Comparison of ENCODE assay signal across 18 cellular contexts in genomic region chr9:37236822-37237221, GRCh38.
DNase-seq lines count a peak whose midpoint lies in the region; ATAC-seq and TF ChIP-seq lines count a peak whose summit lies in the region.
"Had no signal": no experiment of that assay in that cellular context is flagged by ENCODE, and none has a peak within 500 bp of the region (broad histone marks: within the 10 kb centered on the region; RNA-seq: fewer than 3 reads in every experiment).

No MANE protein-coding gene starts in this region.

- no peak overlapping the region for H3K4me3 Mint-ChIP-seq in dendritic cell treated with granulocyte-macrophage colony-stimulating factor and Interleukin-4, amounts not matched to agents 40 ng/mL and 50 ng/mL, for 4 days
- H3K4me3 Mint-ChIP-seq: CD8-positive, alpha-beta T cell had no signal

- H3K27me3 Mint-ChIP-seq in dendritic cell treated with granulocyte-macrophage colony-stimulating factor and Interleukin-4, amounts not matched to agents 40 ng/mL and 50 ng/mL, for 4 days = no peaks in the 10 kb centered on the region

- intact Hi-C loops in dendritic cell treated with granulocyte-macrophage colony-stimulating factor and Interleukin-4, amounts not matched to agents 40 ng/mL and 50 ng/mL, for 4 days (cut with micrococcal nuclease) = no loop called here

- peaks cover 80% of the 10 kb centered on the region for H3K79me2 ChIP-seq in OCI-LY1 (ENCODE audit: insufficient read depth, low read length)

- H3F3A ChIP-seq in OCI-LY1 (ENCODE audit: insufficient read depth, low read length) = 0 out of 2 replicates have a peak, but pooled peaks cover 2% of the 10 kb centered on the region

- H3K4me2 ChIP-seq in BLaER1 = peak overlapping the region; percentile 18
- H3K4me2 ChIP-seq in OCI-LY1 (ENCODE audit: low read length) = no peak overlapping the region; the same call in 1 of the 2 replicates
- H3K4me2 ChIP-seq: PC-9 had no signal

- peaks cover 25% of the 10 kb centered on the region for H3K36me3 Mint-ChIP-seq in dendritic cell treated with granulocyte-macrophage colony-stimulating factor and Interleukin-4, amounts not matched to agents 40 ng/mL and 50 ng/mL, for 4 days (ENCODE audit: low read depth)

- peaks cover 79% of the 10 kb centered on the region for H3K36me3 ChIP-seq in BLaER1
- H3K36me3 ChIP-seq in OCI-LY1 (ENCODE audit: insufficient read depth, low read length) = peaks cover 60% of the 10 kb centered on the region
- H3K36me3 ChIP-seq: MG63 had no signal

- H3K27ac ChIP-seq in BLaER1 (no peak overlapping the region), OCI-LY1 (ENCODE audit: low read depth, low read length, poor library complexity, severe bottlenecking) (peak overlapping the region; percentile 59)
- H3K27ac ChIP-seq: PC-9 had no signal

- no peak for DNase-seq in activated naive CD4-positive, alpha-beta T cell treated with Interleukin-2 at 50 U/mL for 16 hours
- no peak for DNase-seq in cerebellum (ENCODE audit: low spot score)
- DNase-seq: BE2C; CD8-positive, alpha-beta T cell; DMS79; MG63; NCI-H1092 treated with DMSO at 0.1 percent for 48 hours; NCI-H2081; NCI-H2171 treated with DMSO at 0.1 percent for 48 hours; NCI-H748 treated with DMSO at 0.1 percent for 48 hours; NK-92 treated with Interleukin-12 subunit alpha and Interleukin-12 subunit beta, amount 100 ng/mL, for 24 hours; PC-9 had no signal

- H4K20me1 ChIP-seq in BLaER1 (peaks cover 99% of the 10 kb centered on the region), OCI-LY1 (ENCODE audit: insufficient read depth, low read length) (no peaks in the 10 kb centered on the region)

- H3K4me3 ChIP-seq in BLaER1 (no peak overlapping the region), OCI-LY1 (ENCODE audit: low read depth, low read length, poor library complexity, severe bottlenecking) (no peak overlapping the region)
- H3K4me3 ChIP-seq: MG63, PC-9 had no signal

- H3K9ac ChIP-seq in BLaER1 (no peak overlapping the region), OCI-LY1 (ENCODE audit: low read length) (no peak overlapping the region)

- H3K9me3 Mint-ChIP-seq in dendritic cell treated with granulocyte-macrophage colony-stimulating factor and Interleukin-4, amounts not matched to agents 40 ng/mL and 50 ng/mL, for 4 days = no peaks in the 10 kb centered on the region
- H3K9me3 Mint-ChIP-seq: CD8-positive, alpha-beta T cell had no signal

- no peak for TF ChIP-seq CTCF in OCI-LY1 (IDR thresholded peaks at IDR 0.05; ENCODE audit: low read length)

- peaks cover 97% of the 10 kb centered on the region for H3K4me1 ChIP-seq in BLaER1
- peaks cover 43% of the 10 kb centered on the region for H3K4me1 ChIP-seq in OCI-LY1 (ENCODE audit: insufficient read depth, low read length, severe bottlenecking)

- peak overlapping the region; percentile 48 for H3K27ac Mint-ChIP-seq in dendritic cell treated with granulocyte-macrophage colony-stimulating factor and Interleukin-4, amounts not matched to agents 40 ng/mL and 50 ng/mL, for 4 days
- H3K27ac Mint-ChIP-seq: CD8-positive, alpha-beta T cell had no signal

- no peaks in the 10 kb centered on the region for H3K9me3 ChIP-seq in BLaER1
- H3K9me3 ChIP-seq in OCI-LY1 (ENCODE audit: low read length) = no peaks in the 10 kb centered on the region
- H3K9me3 ChIP-seq: BE2C, MG63 had no signal

- ATAC-seq in GM19395 (IDR thresholded peaks at IDR 0.05; ENCODE audit: unreplicated experiment) (peak; percentile 54), GM21786 (IDR thresholded peaks at IDR 0.05; ENCODE audit: unreplicated experiment) (no peak), HG03439 (IDR thresholded peaks at IDR 0.05; ENCODE audit: unreplicated experiment) (no peak)
- ATAC-seq: CD8-positive, alpha-beta T cell had no signal

- no peaks in the 10 kb centered on the region for H3K9me2 ChIP-seq in OCI-LY1 (ENCODE audit: low read depth, low read length)

- H2AFZ ChIP-seq in OCI-LY1 (ENCODE audit: low read length) = no peak overlapping the region
- H2AFZ ChIP-seq: PC-9 had no signal

- H3K4me1 Mint-ChIP-seq in dendritic cell treated with granulocyte-macrophage colony-stimulating factor and Interleukin-4, amounts not matched to agents 40 ng/mL and 50 ng/mL, for 4 days (ENCODE audit: low read depth) = peaks cover 16% of the 10 kb centered on the region

- no peaks in the 10 kb centered on the region for H3K27me3 ChIP-seq in BLaER1
- H3K27me3 ChIP-seq in OCI-LY1 (ENCODE audit: insufficient read depth, low read length) = no peaks in the 10 kb centered on the region
- H3K27me3 ChIP-seq: BE2C, MG63 had no signal
